9 cellular contexts compared by ENCODE assay signal in the genomic region with DNA sequence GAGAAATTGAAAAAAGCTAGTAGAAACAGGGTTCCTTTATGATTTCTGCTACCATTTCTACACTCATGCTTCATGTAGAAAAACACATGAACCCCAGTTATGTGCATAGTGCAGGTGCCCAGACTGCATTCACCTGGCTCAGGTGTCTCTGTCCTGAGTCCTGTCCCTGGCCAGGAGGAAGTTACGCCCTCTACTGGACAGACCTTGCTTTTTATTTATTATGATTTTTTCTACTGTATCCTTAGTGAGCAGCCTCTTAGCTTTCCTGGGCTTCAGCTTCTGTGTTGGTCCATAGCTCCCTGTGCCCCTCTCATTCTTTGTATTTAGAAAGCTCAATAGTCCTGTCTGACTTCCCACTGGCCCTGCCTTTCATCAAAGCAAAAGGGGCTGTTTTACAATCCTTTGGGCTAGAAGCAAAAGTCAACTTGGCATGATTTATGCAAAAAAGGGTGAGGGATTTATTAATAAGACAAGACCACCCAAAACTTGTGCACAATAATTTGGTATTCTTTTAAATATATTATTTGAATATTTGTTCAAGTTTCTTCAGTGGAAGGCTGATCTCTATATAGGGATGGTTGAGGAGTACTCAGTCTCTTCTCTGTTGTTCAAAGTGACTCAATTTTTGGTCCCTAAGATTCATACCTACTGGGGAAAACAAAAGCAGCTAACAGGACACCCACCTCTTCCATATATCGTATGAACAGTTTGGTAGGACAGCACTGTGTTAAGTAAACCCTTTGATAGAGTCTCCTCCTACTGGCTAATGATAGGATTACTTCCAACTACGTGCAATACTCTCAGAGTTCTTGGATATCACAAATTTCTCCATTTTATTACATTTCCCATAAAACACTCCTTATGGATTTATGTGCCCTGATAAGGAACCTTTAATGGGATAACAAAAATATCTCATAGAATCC.
DNase-seq lines count a peak whose midpoint lies in the region; ATAC-seq, FAIRE-seq and TF ChIP-seq lines count a peak whose summit lies in the region.
"Had no signal": no experiment of that assay in that cellular context is flagged by ENCODE, and none has a peak within 500 bp of the region (broad histone marks: within the 10 kb centered on the region; RNA-seq: fewer than 3 reads in every experiment).

No MANE protein-coding gene starts in this region.

- H3K9me3 ChIP-seq in DOHH2 (ENCODE audit: control insufficient read depth, insufficient read depth, low read length) = no peaks in the 10 kb centered on the region
- no peaks in the 10 kb centered on the region for H3K9me3 ChIP-seq in ascending aorta
- peaks cover 0 to under 1% (median 0%) of the 10 kb centered on the region in 4 donors for H3K9me3 ChIP-seq in Peyer's patch

- intact Hi-C loops in ascending aorta (cut with DNase I) = loop anchor here (10.0 kb wide), 1 partner anchor 590 kb away; the partner anchor contains the start of gene SH3GL3

- no peaks in the 10 kb centered on the region for H4K20me1 ChIP-seq in DOHH2 (ENCODE audit: control insufficient read depth, insufficient read depth, low read depth, low read length)

- H3K4me1 ChIP-seq in DOHH2 (ENCODE audit: control insufficient read depth, low read length) = no peaks in the 10 kb centered on the region
- H3K4me1 ChIP-seq in ascending aorta = no peaks in the 10 kb centered on the region
- H3K4me1 ChIP-seq in Peyer's patch = no peaks in the 10 kb centered on the region

- ATAC-seq in GM18511 (IDR thresholded peaks at IDR 0.05; ENCODE audit: unreplicated experiment) (no peak), HG02840 (IDR thresholded peaks at IDR 0.05; ENCODE audit: low FRiP score, unreplicated experiment) (no peak)

- H3K27ac ChIP-seq in DOHH2 (ENCODE audit: low read depth, low read length) (no peak overlapping the region), ascending aorta (no peak overlapping the region), Peyer's patch (no peak overlapping the region)

- TF ChIP-seq CTCF in DOHH2 (IDR thresholded peaks at IDR 0.05; ENCODE audit: low read depth, low read length, poor library complexity, severe bottlenecking) (peak; percentile 43), ascending aorta (IDR thresholded peaks at IDR 0.05) (peak in 2 of 3 experiments; percentile 28 to 32), Peyer's patch (IDR thresholded peaks at IDR 0.05) (peak in 2 of 6 experiments; percentile 8 to 26)

- H3K79me2 ChIP-seq in DOHH2 (ENCODE audit: control insufficient read depth, low read length) = no peaks in the 10 kb centered on the region

- no peak overlapping the region for H3K4me2 ChIP-seq in DOHH2 (ENCODE audit: low read length)

- H3K36me3 ChIP-seq in DOHH2 (ENCODE audit: control insufficient read depth, low read length) = no peaks in the 10 kb centered on the region
- H3K36me3 ChIP-seq in ascending aorta = peaks cover 3 to 28% of the 10 kb centered on the region in 2 donors
- H3K36me3 ChIP-seq in Peyer's patch = no peaks in the 10 kb centered on the region

- no peak overlapping the region for H3K4me3 ChIP-seq in DOHH2 (ENCODE audit: low read length)
- H3K4me3 ChIP-seq in ascending aorta = no peak overlapping the region
- no peak overlapping the region for H3K4me3 ChIP-seq in Peyer's patch

- no peak for FAIRE-seq in HTR-8/SVneo (lab: Jason Lieb, UNC)
- FAIRE-seq: frontal cortex had no signal

- DNase-seq in HTR-8/SVneo (ENCODE audit: insufficient read length, low spot score) (peak; percentile 24), ascending aorta (ENCODE audit: low spot score in 2 of 2) (no peak), inferior parietal cortex (ENCODE audit: extremely low spot score) (peak; percentile 43), NCI-H187 (lab: John Stamatoyannopoulos, UW) (no peak), Peyer's patch (no peak)

- H3F3A ChIP-seq in DOHH2 (ENCODE audit: control insufficient read depth, insufficient read depth) = no peaks in the 10 kb centered on the region

- no peaks in the 10 kb centered on the region for H3K9me2 ChIP-seq in DOHH2 (replicated peaks; ENCODE audit: control insufficient read depth, low read length)

- 0 out of 2 replicates have a peak, but pooled peaks cover 7% of the 10 kb centered on the region for H3K27me3 ChIP-seq in DOHH2 (ENCODE audit: control insufficient read depth, low read length)
- no peaks in the 10 kb centered on the region for H3K27me3 ChIP-seq in ascending aorta
- no peaks in the 10 kb centered on the region for H3K27me3 ChIP-seq in Peyer's patch

- no peak for TF ChIP-seq POLR2A in Peyer's patch (IDR thresholded peaks at IDR 0.05)

Comparison
In these comparisons a context has a peak if more than half of its experiments do, and no peak if none do; other contexts are left out.
1. DNase-seq: peak in HTR-8/SVneo (single experiment) and inferior parietal cortex (single experiment); none in ascending aorta (0 of 2), NCI-H187 (0 of 2) and Peyer's patch (0 of 3).